Comparison of ENCODE assay signal across 8 cellular contexts in genomic region chr5:102865510-102866314, GRCh38.
A peak's percentile ranks its signal among the peaks of the same experiment; 100 is the strongest.
DNase-seq lines count a peak whose midpoint lies in the region; ATAC-seq and TF ChIP-seq lines count a peak whose summit lies in the region.

No MANE protein-coding gene starts in this region.

- no peak overlapping the region for H3K4ac ChIP-seq in neuronal stem cell (ENCODE audit: low read length)

- H3K27me3 ChIP-seq in OCI-LY1 (ENCODE audit: insufficient read depth, low read length) = no peaks in the 10 kb centered on the region
- H3K27me3 ChIP-seq in neuronal stem cell (ENCODE audit: control insufficient read depth in 3 of 3, insufficient read depth in 3 of 3, low read depth in 1 of 3, low read length in 3 of 3) = no peaks in the 10 kb centered on the region
- no peaks in the 10 kb centered on the region for H3K27me3 ChIP-seq in thymus (ENCODE audit: control insufficient read depth, insufficient read depth)

- H2BK120ac ChIP-seq in neuronal stem cell (ENCODE audit: low read depth, low read length) = peak overlapping the region; percentile 69

- no peak overlapping the region for H2AK5ac ChIP-seq in neuronal stem cell (ENCODE audit: low read depth, low read length)

- H3K27ac Mint-ChIP-seq in activated naive CD4-positive, alpha-beta T cell treated with anti-CD3 and anti-CD28 coated beads, Interleukin-2, amount 50 U/mL, for 24 hours = no peak overlapping the region

- H3K14ac ChIP-seq in neuronal stem cell (ENCODE audit: low read length) = no peak overlapping the region

- H3K9me2 ChIP-seq in OCI-LY1 (ENCODE audit: low read depth, low read length) = no peaks in the 10 kb centered on the region

- H2BK12ac ChIP-seq in neuronal stem cell (ENCODE audit: low read length) = no peak overlapping the region

- no peak overlapping the region for H3K23ac ChIP-seq in neuronal stem cell (ENCODE audit: low read depth, low read length, poor library complexity)

- peak overlapping the region; percentile 76 for H3K4me3 Mint-ChIP-seq in activated naive CD4-positive, alpha-beta T cell treated with anti-CD3 and anti-CD28 coated beads, Interleukin-2, amount 50 U/mL, for 24 hours

- H2BK15ac ChIP-seq in neuronal stem cell (ENCODE audit: low read length) = peak overlapping the region; percentile 45

- H3K4me2 ChIP-seq in OCI-LY1 (ENCODE audit: low read length) (peak overlapping the region; percentile 0; the same call in 1 of the 2 replicates), neuronal stem cell (ENCODE audit: insufficient read depth, low read length, poor library complexity, severe bottlenecking) (peak overlapping the region; percentile 72)

- H4K91ac ChIP-seq in neuronal stem cell (ENCODE audit: low read depth, low read length, poor library complexity) = peak overlapping the region; percentile 45

- no CpG with 5 or more reads among the region's 57 CpGs for WGBS in neuronal stem cell (ENCODE audit: extremely low coverage in 2 of 2, insufficient read length in 2 of 2, insufficient replicate concordance in 1 of 2), 2 donors
- 1% methylated on average over 57 of the region's 57 CpGs for WGBS in thymus

- TF ChIP-seq CTCF in AG10803 (conservative IDR thresholded peaks at IDR 0.05; ENCODE audit: low read length) (no peak), OCI-LY1 (IDR thresholded peaks at IDR 0.05; ENCODE audit: low read length) (no peak)

- peak overlapping the region; percentile 93 for H3K18ac ChIP-seq in neuronal stem cell (ENCODE audit: low read length)

- H3K4me1 ChIP-seq in OCI-LY1 (ENCODE audit: insufficient read depth, low read length, severe bottlenecking) (peaks cover 4% of the 10 kb centered on the region), neuronal stem cell (ENCODE audit: control insufficient read depth in 2 of 2, insufficient read depth in 1 of 2, low read depth in 1 of 2, low read length in 2 of 2) (peaks cover 5 to 22% of the 10 kb centered on the region in 2 donors), thymus (ENCODE audit: control insufficient read depth, insufficient read depth, low read length) (no peaks in the 10 kb centered on the region)

- no peaks in the 10 kb centered on the region for H4K20me1 ChIP-seq in OCI-LY1 (ENCODE audit: insufficient read depth, low read length)

- no peak overlapping the region for H2BK5ac ChIP-seq in neuronal stem cell (ENCODE audit: low read length)

- H3K79me1 ChIP-seq in neuronal stem cell (ENCODE audit: low read depth, low read length) = no peaks in the 10 kb centered on the region

- peaks cover 14% of the 10 kb centered on the region for H3K36me3 Mint-ChIP-seq in activated naive CD4-positive, alpha-beta T cell treated with anti-CD3 and anti-CD28 coated beads, Interleukin-2, amount 50 U/mL, for 24 hours

- ATAC-seq in GM19023 (IDR thresholded peaks at IDR 0.05; ENCODE audit: unreplicated experiment) = peak; percentile 83
- ATAC-seq in HG03108 (IDR thresholded peaks at IDR 0.05; ENCODE audit: unreplicated experiment) = peak; percentile 82

- no peak overlapping the region for H3K9ac ChIP-seq in OCI-LY1 (ENCODE audit: low read length)
- peak overlapping the region; percentile 95 for H3K9ac ChIP-seq in neuronal stem cell (ENCODE audit: low read depth, low read length, poor library complexity)

- no peaks in the 10 kb centered on the region for H3K9me3 Mint-ChIP-seq in activated naive CD4-positive, alpha-beta T cell treated with anti-CD3 and anti-CD28 coated beads, Interleukin-2, amount 50 U/mL, for 24 hours

- H3K36me3 ChIP-seq in OCI-LY1 (ENCODE audit: insufficient read depth, low read length) (no peaks in the 10 kb centered on the region), neuronal stem cell (replicated peaks in 1 of 2; ENCODE audit: control insufficient read depth in 2 of 2, insufficient read depth in 2 of 2, low read length in 2 of 2) (peaks cover 0 to 20% of the 10 kb centered on the region in 2 donors), thymus (ENCODE audit: control insufficient read depth, insufficient read depth) (no peaks in the 10 kb centered on the region)

- no peaks in the 10 kb centered on the region for H3F3A ChIP-seq in OCI-LY1 (ENCODE audit: insufficient read depth, low read length)

- no peaks in the 10 kb centered on the region for H3K79me2 ChIP-seq in OCI-LY1 (ENCODE audit: insufficient read depth, low read length)

- peaks cover 14% of the 10 kb centered on the region for H3K4me1 Mint-ChIP-seq in activated naive CD4-positive, alpha-beta T cell treated with anti-CD3 and anti-CD28 coated beads, Interleukin-2, amount 50 U/mL, for 24 hours

- peak; percentile 83 for DNase-seq in AG10803 (ENCODE audit: low read depth)
- DNase-seq in glomerular visceral epithelial cell (ENCODE audit: extremely low spot score) = peak; percentile 82
- peak; percentile 58 for DNase-seq in neuronal stem cell (ENCODE audit: low spot score)

- H3K9me3 ChIP-seq in OCI-LY1 (ENCODE audit: low read length) (no peaks in the 10 kb centered on the region), neuronal stem cell (replicated peaks in 1 of 2; ENCODE audit: control insufficient read depth in 2 of 2, insufficient read depth in 1 of 2, low read depth in 1 of 2, low read length in 2 of 2) (peaks cover 0 to 3% of the 10 kb centered on the region in 2 donors), thymus (ENCODE audit: control insufficient read depth) (no peaks in the 10 kb centered on the region)

- no peak overlapping the region for H3K27ac ChIP-seq in OCI-LY1 (ENCODE audit: low read depth, low read length, poor library complexity, severe bottlenecking)
- peak overlapping the region; percentile 74 for H3K27ac ChIP-seq in neuronal stem cell (replicated peaks; ENCODE audit: low read length)
- H3K27ac ChIP-seq in thymus (ENCODE audit: low read depth) = no peak overlapping the region

- H4K8ac ChIP-seq in neuronal stem cell (ENCODE audit: low read depth, low read length) = no peak overlapping the region

- H2AFZ ChIP-seq in OCI-LY1 (ENCODE audit: low read length) (no peak overlapping the region), neuronal stem cell (ENCODE audit: low read length) (peak overlapping the region; percentile 80)

- H3K4me3 ChIP-seq in AG10803 (ENCODE audit: low read length) = peak overlapping the region; percentile 73
- H3K4me3 ChIP-seq in OCI-LY1 (ENCODE audit: low read depth, low read length, poor library complexity, severe bottlenecking) = peak overlapping the region; percentile 31
- H3K4me3 ChIP-seq in neuronal stem cell (ENCODE audit: low read length in 2 of 2) = peak overlapping the region; percentile 52 to 93
- H3K4me3 ChIP-seq in thymus (ENCODE audit: low read length) = peak overlapping the region; percentile 67

- peaks cover 14% of the 10 kb centered on the region for H3K27me3 Mint-ChIP-seq in activated naive CD4-positive, alpha-beta T cell treated with anti-CD3 and anti-CD28 coated beads, Interleukin-2, amount 50 U/mL, for 24 hours
